Comparison of ENCODE assay signal across 16 cellular contexts in genomic region chr6:134495893-134496253, GRCh38.
DNase-seq lines count a peak whose midpoint lies in the region; ATAC-seq and TF ChIP-seq lines count a peak whose summit lies in the region.
"Had no signal": no experiment of that assay in that cellular context is flagged by ENCODE, and none has a peak within 500 bp of the region (broad histone marks: within the 10 kb centered on the region; RNA-seq: fewer than 3 reads in every experiment).

No MANE protein-coding gene starts in this region.

- no peak overlapping the region for H3K27ac ChIP-seq in GM23248
- peak overlapping the region; percentile 51 for H3K27ac ChIP-seq in mammary epithelial cell (ENCODE audit: insufficient read depth, low read depth, low read length)
- H3K27ac ChIP-seq in psoas muscle: peak overlapping the region; percentile 27

- dilution Hi-C loops in mammary epithelial cell (cut with HindIII; ENCODE audit: low sequenced_read_pairs): no loop called here

- no peaks in the 10 kb centered on the region for H3K36me3 Mint-ChIP-seq in activated T-cell treated with anti-CD3 and anti-CD28 coated beads, Interleukin-2, amount 50 U/mL, for 24 hours (ENCODE audit: low read depth)
- H3K36me3 Mint-ChIP-seq: CD4-positive, CD25-positive, alpha-beta regulatory T cell had no signal

- BruUV-seq in mammary epithelial cell (replicated peaks; lab: Mats Ljungman, UMichigan): no TSS peak

- H3K27me3 ChIP-seq in GM23248 (replicated peaks; ENCODE audit: insufficient read depth) (no peaks in the 10 kb centered on the region), mammary epithelial cell (ENCODE audit: insufficient read depth, low read length) (no peaks in the 10 kb centered on the region), psoas muscle (ENCODE audit: insufficient read depth in 3 of 3, low read length in 2 of 3) (no peaks in the 10 kb centered on the region)

- no peaks in the 10 kb centered on the region for H3K36me3 ChIP-seq in GM23248 (ENCODE audit: low read depth)
- no peaks in the 10 kb centered on the region for H3K36me3 ChIP-seq in mammary epithelial cell (ENCODE audit: insufficient read depth, low read length)
- no peaks in the 10 kb centered on the region for H3K36me3 ChIP-seq in psoas muscle (ENCODE audit: insufficient read depth in 1 of 2, low read depth in 1 of 2)

- H3K4me1 ChIP-seq in GM23248 (ENCODE audit: insufficient read depth) (peaks cover 10% of the 10 kb centered on the region), mammary epithelial cell (ENCODE audit: insufficient read depth, low read length) (peaks cover 8% of the 10 kb centered on the region), psoas muscle (peaks cover 6% of the 10 kb centered on the region)

- H3K79me2 ChIP-seq in GM23248 (ENCODE audit: insufficient read depth) (no peaks in the 10 kb centered on the region), mammary epithelial cell (ENCODE audit: insufficient read depth, low read length) (no peaks in the 10 kb centered on the region)

- CTCF ChIA-PET in mammary epithelial cell (lab: Charles Lee; ENCODE audit: low non-redundant PET): no interaction called here

- DNase-seq in GM23248 (no peak), mammary epithelial cell (peak; percentile 71), fibroblast of villous mesenchyme (ENCODE audit: low read depth) (peak; percentile 21), psoas muscle (no peak), T-helper 9 cell (no peak)
- no peak for DNase-seq in activated T-cell treated with anti-CD3 and anti-CD28 coated beads, Interleukin-2, amount 50 U/mL, for 24 hours
- DNase-seq: CD4-positive, CD25-positive, alpha-beta regulatory T cell; GOT3; MM.1S; NCI-H1105; NCI-H1694 treated with DMSO at 0.1 percent for 48 hours; NCI-H69; PC-3 had no signal

- no peak overlapping the region for H3K27ac Mint-ChIP-seq in activated T-cell treated with anti-CD3 and anti-CD28 coated beads, Interleukin-2, amount 50 U/mL, for 24 hours
- H3K27ac Mint-ChIP-seq: CD4-positive, CD25-positive, alpha-beta regulatory T cell had no signal

- no peaks in the 10 kb centered on the region for H3F3A ChIP-seq in GM23248 (ENCODE audit: insufficient read depth)

- H3K9me2 ChIP-seq in GM23248 (ENCODE audit: insufficient read depth): no peaks in the 10 kb centered on the region

- peak overlapping the region; percentile 70; the same call in 1 of the 2 replicates for H2AFZ ChIP-seq in GM23248
- H2AFZ ChIP-seq in mammary epithelial cell (ENCODE audit: low read depth, low read length): peak overlapping the region; percentile 88

- TF ChIP-seq CTCF in mammary epithelial cell (conservative IDR thresholded peaks at IDR 0.05 in 1 of 2, IDR thresholded peaks at IDR 0.05 in 1 of 2; ENCODE audit: extremely low read depth in 1 of 2, insufficient read depth in 1 of 2, low read depth in 1 of 2, low read length in 2 of 2) (no peak), fibroblast of villous mesenchyme (IDR thresholded peaks at IDR 0.05; ENCODE audit: insufficient read depth, low read depth, low read length) (no peak), psoas muscle (IDR thresholded peaks at IDR 0.05) (no peak)

- H3K4me1 Mint-ChIP-seq in activated T-cell treated with anti-CD3 and anti-CD28 coated beads, Interleukin-2, amount 50 U/mL, for 24 hours (ENCODE audit: low read depth): no peaks in the 10 kb centered on the region
- H3K4me1 Mint-ChIP-seq: CD4-positive, CD25-positive, alpha-beta regulatory T cell had no signal

- in situ Hi-C loops in GM23248 (cut with MboI) (no loop called here), mammary epithelial cell (cut with MboI; ENCODE audit: low sequenced_read_pairs in 2 of 2) (no loop called here)

- intact Hi-C loops in mammary epithelial cell (cut with micrococcal nuclease) (no loop called here), psoas muscle (cut with DNase I) (no loop called here)

- H3K4me2 ChIP-seq in GM23248 (ENCODE audit: unreplicated experiment) (peak overlapping the region; percentile 2), mammary epithelial cell (ENCODE audit: insufficient read depth, low read depth, low read length) (no peak overlapping the region)

- no peaks in the 10 kb centered on the region for H3K27me3 Mint-ChIP-seq in activated T-cell treated with anti-CD3 and anti-CD28 coated beads, Interleukin-2, amount 50 U/mL, for 24 hours

- WGBS in GM23248 (ENCODE audit: low coverage in 1 of 2, low lambda C conversion rate in 2 of 2, missing lambda C conversion rate in 2 of 2), 2 experiments: 21 to 27% methylated on average over 5 to 6 of the region's 9 CpGs
- 50% methylated on average over 8 of the region's 9 CpGs for WGBS in mammary epithelial cell (ENCODE audit: low coverage, missing lambda C conversion rate)
- WGBS in psoas muscle, 3 donors: 46 to 64% (median 47%) methylated on average over 6 to 9 of the region's 9 CpGs

- H3K4me3 ChIP-seq in GM23248 (no peak overlapping the region), mammary epithelial cell (replicated peaks in 1 of 3; ENCODE audit: insufficient read depth in 1 of 3, low read depth in 2 of 3, low read length in 3 of 3) (no peak overlapping the region), fibroblast of villous mesenchyme (ENCODE audit: low read depth, low read length) (no peak overlapping the region), psoas muscle (no peak overlapping the region)

- H4K20me1 ChIP-seq in GM23248 (ENCODE audit: insufficient read depth) (no peaks in the 10 kb centered on the region), mammary epithelial cell (ENCODE audit: insufficient read depth, low read length) (no peaks in the 10 kb centered on the region)

- H3K9me3 ChIP-seq in GM23248 (ENCODE audit: low read depth) (no peaks in the 10 kb centered on the region), mammary epithelial cell (replicated peaks; ENCODE audit: insufficient read depth, low read length) (no peaks in the 10 kb centered on the region), psoas muscle (no peaks in the 10 kb centered on the region)

- ATAC-seq in psoas muscle (peak in 3 of 4 donors; percentile 33 to 80 (median 59)), GM19452 (IDR thresholded peaks at IDR 0.05; ENCODE audit: unreplicated experiment) (no peak), HG03097 (IDR thresholded peaks at IDR 0.05; ENCODE audit: low FRiP score, unreplicated experiment) (no peak)
- ATAC-seq: PC-3, Right ventricle myocardium inferior had no signal

- no peak overlapping the region for H3K9ac ChIP-seq in GM23248
- H3K9ac ChIP-seq in mammary epithelial cell (ENCODE audit: insufficient read depth, low read length): no peak overlapping the region

- H3K9me3 Mint-ChIP-seq in activated T-cell treated with anti-CD3 and anti-CD28 coated beads, Interleukin-2, amount 50 U/mL, for 24 hours: no peaks in the 10 kb centered on the region
- H3K9me3 Mint-ChIP-seq: CD4-positive, CD25-positive, alpha-beta regulatory T cell had no signal

- no peak overlapping the region for H3K4me3 Mint-ChIP-seq in activated T-cell treated with anti-CD3 and anti-CD28 coated beads, Interleukin-2, amount 50 U/mL, for 24 hours
- H3K4me3 Mint-ChIP-seq: CD4-positive, CD25-positive, alpha-beta regulatory T cell had no signal

Comparison
In these comparisons a context has a peak if more than half of its experiments do, and no peak if none do; other contexts are left out.
1. DNase-seq: peak in mammary epithelial cell (single experiment) and fibroblast of villous mesenchyme (single experiment); none in GM23248 (single experiment), psoas muscle (0 of 2), T-helper 9 cell (single experiment) and activated T-cell treated with anti-CD3 and anti-CD28 coated beads, Interleukin-2, amount 50 U/mL, for 24 hours (single experiment).
2. ATAC-seq: peak in psoas muscle (3 of 4); none in GM19452 (single experiment) and HG03097 (single experiment).